In the genomic region with DNA sequence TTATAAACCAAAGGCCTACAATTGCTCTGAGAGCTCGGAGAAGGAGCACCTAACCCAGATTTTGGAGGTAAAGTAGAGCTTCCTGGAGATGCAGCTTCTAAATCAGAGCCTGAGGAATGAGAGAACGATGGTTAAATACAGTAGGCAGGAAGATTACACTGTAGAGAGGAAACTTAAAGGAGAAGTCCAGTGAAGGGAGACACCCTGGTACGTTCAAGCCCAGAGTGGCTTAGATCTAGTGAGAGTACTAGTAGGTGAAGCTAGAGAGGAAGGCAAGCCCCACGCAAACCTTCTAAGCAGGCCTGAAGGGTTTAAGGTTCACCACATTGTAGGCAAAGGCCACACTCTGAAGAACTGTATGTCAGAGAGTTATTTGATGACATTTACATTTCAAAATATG, we compare ENCODE assay signal across 22 cellular contexts.
"Had no signal": no experiment of that assay in that cellular context is flagged by ENCODE, and none has a peak within 500 bp of the region (broad histone marks: within the 10 kb centered on the region; RNA-seq: fewer than 3 reads in every experiment).

No MANE protein-coding gene starts in this region.

- H3K9me3 ChIP-seq: esophagus squamous epithelium, gastrocnemius medialis, heart right ventricle, left lung, lower lobe of right lung, mucosa of descending colon had no signal

- ATAC-seq: effector memory CD8-positive, alpha-beta T cell; esophagus mucosa; gastrocnemius medialis; heart right ventricle; left cardiac atrium; left lung; left ventricle myocardium superior had no signal

- H3K4me3 ChIP-seq: coronary artery, esophagus squamous epithelium, gastrocnemius medialis, heart right ventricle, left lung, lower lobe of right lung, mucosa of descending colon had no signal

- H3K27me3 ChIP-seq: esophagus squamous epithelium, gastrocnemius medialis, heart right ventricle, left lung had no signal

- DNase-seq: effector CD8-positive, alpha-beta T cell; effector memory CD8-positive, alpha-beta T cell; endodermal cell; erythroblast; esophagus squamous epithelium; foreskin fibroblast; foreskin melanocyte; gastrocnemius medialis; glutamatergic neuron; head of caudate nucleus; heart right ventricle; hippocampal formation; left cardiac atrium; left lung; left ventricle myocardium superior; lower lobe of right lung; mesenchymal stem cell; mucosa of descending colon had no signal

- H3K4me3 Mint-ChIP-seq: effector memory CD8-positive, alpha-beta T cell; endodermal cell; mesothelial cell of epicardium had no signal

- H3K4me1 ChIP-seq: esophagus squamous epithelium, left lung, lower lobe of right lung had no signal

- H3K27ac ChIP-seq: coronary artery, epithelial cell of prostate, esophagus squamous epithelium, left lung, lower lobe of right lung had no signal

- H3K4me1 Mint-ChIP-seq: endodermal cell had no signal

- H3K9me3 Mint-ChIP-seq: effector memory CD8-positive, alpha-beta T cell; endodermal cell had no signal

- H3K27me3 Mint-ChIP-seq: effector memory CD8-positive, alpha-beta T cell had no signal

- H3K27ac Mint-ChIP-seq: effector memory CD8-positive, alpha-beta T cell; endodermal cell; mesothelial cell of epicardium had no signal
